1 cellular context compared by ENCODE assay signal in the genomic region with DNA sequence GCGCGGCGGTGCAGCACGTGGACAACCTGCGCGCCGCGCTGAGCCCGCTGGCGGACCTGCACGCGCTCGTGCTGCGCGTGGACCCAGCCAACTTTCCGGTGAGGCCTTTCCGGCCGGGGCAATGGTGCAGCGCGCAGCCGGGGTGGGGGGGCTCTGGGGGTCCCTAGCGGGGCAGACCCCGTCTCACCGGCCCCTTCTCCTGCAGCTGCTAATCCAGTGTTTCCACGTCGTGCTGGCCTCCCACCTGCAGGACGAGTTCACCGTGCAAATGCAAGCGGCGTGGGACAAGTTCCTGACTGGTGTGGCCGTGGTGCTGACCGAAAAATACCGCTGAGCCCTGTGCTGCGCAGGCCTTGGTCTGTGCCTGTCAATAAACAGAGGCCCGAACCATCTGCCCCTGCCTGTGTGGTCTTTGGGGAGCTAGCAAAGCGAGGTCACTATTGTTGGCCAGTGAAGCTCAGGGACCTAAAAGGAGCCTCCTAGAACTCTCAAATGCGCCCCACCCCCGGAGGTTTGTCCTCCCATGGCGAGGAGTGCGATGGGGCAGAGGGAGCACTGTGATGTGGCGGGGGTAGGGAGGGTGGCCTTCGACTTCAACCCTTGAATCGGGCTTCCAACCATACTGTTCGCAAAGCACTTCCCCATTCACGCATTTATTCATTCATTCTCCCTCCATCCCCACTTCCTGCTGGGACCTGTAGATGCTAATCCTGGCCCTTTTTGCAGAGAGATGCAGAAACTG.
TF ChIP-seq lines count a peak whose summit lies in the region.

No MANE protein-coding gene starts in this region.

TF ChIP-seq in GM12878, 131 proteins besides CTCF, POLR2A, EP300 and RAD21:
- TF ChIP-seq SPI1 (IDR thresholded peaks at IDR 0.05; ENCODE audit: borderline replicate concordance, insufficient read depth, low read depth, low read length) (0 out of 2 replicates have a peak, but pooled peaks have one; percentile 11), DPF2 (IDR thresholded peaks at IDR 0.05) (no peak)
TF ChIP-seq in GM12878: peak in this region for 1.
